ENCODE assay signal across 1 cellular context in the genomic region with DNA sequence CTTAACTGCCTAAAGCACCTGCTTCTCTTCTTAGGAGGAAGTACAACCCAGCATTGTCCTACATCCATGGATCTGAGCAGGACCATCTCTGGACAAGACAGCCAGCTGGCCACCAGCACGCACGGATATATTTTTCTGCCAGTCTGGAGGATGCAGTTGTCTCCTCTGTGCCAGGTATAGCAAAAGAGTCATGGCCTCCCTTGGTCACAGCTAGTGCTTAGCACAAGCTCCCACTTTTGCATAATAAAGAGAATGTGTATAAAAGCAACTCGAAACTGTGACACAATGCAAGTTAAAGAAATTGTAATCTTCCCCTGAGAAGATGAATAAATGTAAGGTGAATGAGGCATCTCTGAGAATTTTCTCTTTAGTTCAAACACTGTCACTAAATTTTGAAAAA.
TF ChIP-seq lines count a peak whose summit lies in the region.

No MANE protein-coding gene starts in this region.

TF ChIP-seq in GM23338, 12 proteins besides CTCF, POLR2A, EP300 and RAD21:
- TF ChIP-seq, protein P1, sequence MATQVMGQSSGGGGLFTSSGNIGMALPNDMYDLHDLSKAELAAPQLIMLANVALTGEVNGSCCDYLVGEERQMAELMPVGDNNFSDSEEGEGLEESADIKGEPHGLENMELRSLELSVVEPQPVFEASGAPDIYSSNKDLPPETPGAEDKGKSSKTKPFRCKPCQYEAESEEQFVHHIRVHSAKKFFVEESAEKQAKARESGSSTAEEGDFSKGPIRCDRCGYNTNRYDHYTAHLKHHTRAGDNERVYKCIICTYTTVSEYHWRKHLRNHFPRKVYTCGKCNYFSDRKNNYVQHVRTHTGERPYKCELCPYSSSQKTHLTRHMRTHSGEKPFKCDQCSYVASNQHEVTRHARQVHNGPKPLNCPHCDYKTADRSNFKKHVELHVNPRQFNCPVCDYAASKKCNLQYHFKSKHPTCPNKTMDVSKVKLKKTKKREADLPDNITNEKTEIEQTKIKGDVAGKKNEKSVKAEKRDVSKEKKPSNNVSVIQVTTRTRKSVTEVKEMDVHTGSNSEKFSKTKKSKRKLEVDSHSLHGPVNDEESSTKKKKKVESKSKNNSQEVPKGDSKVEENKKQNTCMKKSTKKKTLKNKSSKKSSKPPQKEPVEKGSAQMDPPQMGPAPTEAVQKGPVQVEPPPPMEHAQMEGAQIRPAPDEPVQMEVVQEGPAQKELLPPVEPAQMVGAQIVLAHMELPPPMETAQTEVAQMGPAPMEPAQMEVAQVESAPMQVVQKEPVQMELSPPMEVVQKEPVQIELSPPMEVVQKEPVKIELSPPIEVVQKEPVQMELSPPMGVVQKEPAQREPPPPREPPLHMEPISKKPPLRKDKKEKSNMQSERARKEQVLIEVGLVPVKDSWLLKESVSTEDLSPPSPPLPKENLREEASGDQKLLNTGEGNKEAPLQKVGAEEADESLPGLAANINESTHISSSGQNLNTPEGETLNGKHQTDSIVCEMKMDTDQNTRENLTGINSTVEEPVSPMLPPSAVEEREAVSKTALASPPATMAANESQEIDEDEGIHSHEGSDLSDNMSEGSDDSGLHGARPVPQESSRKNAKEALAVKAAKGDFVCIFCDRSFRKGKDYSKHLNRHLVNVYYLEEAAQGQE (IDR thresholded peaks at IDR 0.05; ENCODE audit: unreplicated experiment), result no peak
- TF ChIP-seq, protein P2, sequence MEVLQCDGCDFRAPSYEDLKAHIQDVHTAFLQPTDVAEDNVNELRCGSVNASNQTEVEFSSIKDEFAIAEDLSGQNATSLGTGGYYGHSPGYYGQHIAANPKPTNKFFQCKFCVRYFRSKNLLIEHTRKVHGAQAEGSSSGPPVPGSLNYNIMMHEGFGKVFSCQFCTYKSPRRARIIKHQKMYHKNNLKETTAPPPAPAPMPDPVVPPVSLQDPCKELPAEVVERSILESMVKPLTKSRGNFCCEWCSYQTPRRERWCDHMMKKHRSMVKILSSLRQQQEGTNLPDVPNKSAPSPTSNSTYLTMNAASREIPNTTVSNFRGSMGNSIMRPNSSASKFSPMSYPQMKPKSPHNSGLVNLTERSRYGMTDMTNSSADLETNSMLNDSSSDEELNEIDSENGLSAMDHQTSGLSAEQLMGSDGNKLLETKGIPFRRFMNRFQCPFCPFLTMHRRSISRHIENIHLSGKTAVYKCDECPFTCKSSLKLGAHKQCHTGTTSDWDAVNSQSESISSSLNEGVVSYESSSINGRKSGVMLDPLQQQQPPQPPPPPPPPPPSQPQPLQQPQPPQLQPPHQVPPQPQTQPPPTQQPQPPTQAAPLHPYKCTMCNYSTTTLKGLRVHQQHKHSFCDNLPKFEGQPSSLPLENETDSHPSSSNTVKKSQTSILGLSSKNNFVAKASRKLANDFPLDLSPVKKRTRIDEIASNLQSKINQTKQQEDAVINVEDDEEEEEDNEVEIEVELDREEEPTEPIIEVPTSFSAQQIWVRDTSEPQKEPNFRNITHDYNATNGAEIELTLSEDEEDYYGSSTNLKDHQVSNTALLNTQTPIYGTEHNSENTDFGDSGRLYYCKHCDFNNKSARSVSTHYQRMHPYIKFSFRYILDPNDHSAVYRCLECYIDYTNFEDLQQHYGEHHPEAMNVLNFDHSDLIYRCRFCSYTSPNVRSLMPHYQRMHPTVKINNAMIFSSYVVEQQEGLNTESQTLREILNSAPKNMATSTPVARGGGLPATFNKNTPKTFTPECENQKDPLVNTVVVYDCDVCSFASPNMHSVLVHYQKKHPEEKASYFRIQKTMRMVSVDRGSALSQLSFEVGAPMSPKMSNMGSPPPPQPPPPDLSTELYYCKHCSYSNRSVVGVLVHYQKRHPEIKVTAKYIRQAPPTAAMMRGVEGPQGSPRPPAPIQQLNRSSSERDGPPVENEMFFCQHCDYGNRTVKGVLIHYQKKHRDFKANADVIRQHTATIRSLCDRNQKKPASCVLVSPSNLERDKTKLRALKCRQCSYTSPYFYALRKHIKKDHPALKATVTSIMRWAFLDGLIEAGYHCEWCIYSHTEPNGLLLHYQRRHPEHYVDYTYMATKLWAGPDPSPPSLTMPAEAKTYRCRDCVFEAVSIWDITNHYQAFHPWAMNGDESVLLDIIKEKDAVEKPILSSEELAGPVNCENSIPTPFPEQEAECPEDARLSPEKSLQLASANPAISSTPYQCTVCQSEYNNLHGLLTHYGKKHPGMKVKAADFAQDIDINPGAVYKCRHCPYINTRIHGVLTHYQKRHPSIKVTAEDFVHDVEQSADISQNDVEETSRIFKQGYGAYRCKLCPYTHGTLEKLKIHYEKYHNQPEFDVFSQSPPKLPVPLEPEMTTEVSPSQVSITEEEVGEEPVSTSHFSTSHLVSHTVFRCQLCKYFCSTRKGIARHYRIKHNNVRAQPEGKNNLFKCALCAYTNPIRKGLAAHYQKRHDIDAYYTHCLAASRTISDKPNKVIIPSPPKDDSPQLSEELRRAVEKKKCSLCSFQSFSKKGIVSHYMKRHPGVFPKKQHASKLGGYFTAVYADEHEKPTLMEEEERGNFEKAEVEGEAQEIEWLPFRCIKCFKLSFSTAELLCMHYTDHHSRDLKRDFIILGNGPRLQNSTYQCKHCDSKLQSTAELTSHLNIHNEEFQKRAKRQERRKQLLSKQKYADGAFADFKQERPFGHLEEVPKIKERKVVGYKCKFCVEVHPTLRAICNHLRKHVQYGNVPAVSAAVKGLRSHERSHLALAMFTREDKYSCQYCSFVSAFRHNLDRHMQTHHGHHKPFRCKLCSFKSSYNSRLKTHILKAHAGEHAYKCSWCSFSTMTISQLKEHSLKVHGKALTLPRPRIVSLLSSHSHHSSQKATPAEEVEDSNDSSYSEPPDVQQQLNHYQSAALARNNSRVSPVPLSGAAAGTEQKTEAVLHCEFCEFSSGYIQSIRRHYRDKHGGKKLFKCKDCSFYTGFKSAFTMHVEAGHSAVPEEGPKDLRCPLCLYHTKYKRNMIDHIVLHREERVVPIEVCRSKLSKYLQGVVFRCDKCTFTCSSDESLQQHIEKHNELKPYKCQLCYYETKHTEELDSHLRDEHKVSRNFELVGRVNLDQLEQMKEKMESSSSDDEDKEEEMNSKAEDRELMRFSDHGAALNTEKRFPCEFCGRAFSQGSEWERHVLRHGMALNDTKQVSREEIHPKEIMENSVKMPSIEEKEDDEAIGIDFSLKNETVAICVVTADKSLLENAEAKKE (CRISPR knock-in tag; IDR thresholded peaks at IDR 0.05), result no peak
- TF ChIP-seq POLR2AphosphoS5 (IDR thresholded peaks at IDR 0.05; ENCODE audit: low read depth) (no peak), EZH2 (IDR thresholded peaks at IDR 0.05; ENCODE audit: low read depth, unreplicated experiment) (no peak), ZNF114 (CRISPR knock-in tag; IDR thresholded peaks at IDR 0.05) (no peak), EZH2phosphoT487 (IDR thresholded peaks at IDR 0.05; ENCODE audit: unreplicated experiment) (no peak), NANOG (IDR thresholded peaks at IDR 0.05; ENCODE audit: borderline replicate concordance) (no peak), JUNB (IDR thresholded peaks at IDR 0.05; ENCODE audit: unreplicated experiment) (no peak), ZNF331 (CRISPR knock-in tag; IDR thresholded peaks at IDR 0.05; ENCODE audit: low read depth) (no peak), STAT1 (IDR thresholded peaks at IDR 0.05; ENCODE audit: unreplicated experiment) (no peak), CREB1 (CRISPR knock-in tag; IDR thresholded peaks at IDR 0.05; ENCODE audit: low read depth) (no peak)
- TF ChIP-seq, protein P3, sequence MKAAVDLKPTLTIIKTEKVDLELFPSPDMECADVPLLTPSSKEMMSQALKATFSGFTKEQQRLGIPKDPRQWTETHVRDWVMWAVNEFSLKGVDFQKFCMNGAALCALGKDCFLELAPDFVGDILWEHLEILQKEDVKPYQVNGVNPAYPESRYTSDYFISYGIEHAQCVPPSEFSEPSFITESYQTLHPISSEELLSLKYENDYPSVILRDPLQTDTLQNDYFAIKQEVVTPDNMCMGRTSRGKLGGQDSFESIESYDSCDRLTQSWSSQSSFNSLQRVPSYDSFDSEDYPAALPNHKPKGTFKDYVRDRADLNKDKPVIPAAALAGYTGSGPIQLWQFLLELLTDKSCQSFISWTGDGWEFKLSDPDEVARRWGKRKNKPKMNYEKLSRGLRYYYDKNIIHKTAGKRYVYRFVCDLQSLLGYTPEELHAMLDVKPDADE (IDR thresholded peaks at IDR 0.05), result no peak
TF ChIP-seq in GM23338: peak in this region for 0.
